1 cellular context compared by ENCODE assay signal in the genomic region with DNA sequence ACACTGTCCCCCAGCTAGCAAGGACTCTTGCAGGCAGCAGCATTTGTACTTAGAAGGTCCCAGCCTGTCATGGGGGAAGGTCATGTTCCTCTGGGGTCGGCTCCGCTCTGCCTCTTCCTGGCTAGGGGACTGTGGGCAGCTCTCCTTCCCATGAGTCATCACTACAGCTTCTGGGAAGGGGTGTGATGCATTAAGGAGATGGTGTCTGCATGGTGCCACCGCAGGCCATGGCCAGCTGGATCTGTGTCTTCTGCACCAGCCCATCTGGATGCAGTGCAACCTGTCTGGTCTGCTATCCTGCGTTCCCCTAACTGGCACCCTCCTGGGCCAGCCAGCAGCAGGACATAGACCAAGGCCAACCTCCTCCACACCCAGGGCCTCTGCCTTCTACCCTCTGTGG.
TF ChIP-seq lines count a peak whose summit lies in the region.

No MANE protein-coding gene starts in this region.

TF ChIP-seq in endothelial cell of umbilical vein, 7 proteins besides CTCF, POLR2A, EP300 and RAD21:
- TF ChIP-seq FOS (IDR thresholded peaks at IDR 0.05; ENCODE audit: borderline replicate concordance, insufficient read depth, low read length) = peak; percentile 59
- no peak for TF ChIP-seq POLR2AphosphoS5 (IDR thresholded peaks at IDR 0.05; ENCODE audit: insufficient read depth, low read depth, low read length)
